In the genomic region with DNA sequence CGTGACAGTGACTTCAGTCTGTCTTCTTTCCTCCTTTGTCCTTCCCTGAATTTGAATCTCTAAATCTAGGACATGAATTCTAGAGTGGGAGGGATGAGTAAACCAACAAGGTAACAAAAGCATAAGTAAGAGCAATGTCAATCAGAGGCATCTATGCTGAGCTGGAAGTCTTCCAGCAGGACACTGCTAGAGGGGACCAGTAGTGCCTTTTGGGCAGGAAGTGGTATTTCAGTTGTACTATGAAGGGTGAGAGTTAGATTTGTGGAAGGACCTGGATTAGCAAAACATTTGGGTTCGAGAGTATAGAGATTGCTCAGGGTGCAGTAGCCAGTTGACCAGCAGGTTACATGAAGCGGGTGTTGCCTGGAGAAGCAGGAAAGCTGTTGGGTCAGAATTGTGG, we compare ENCODE assay signal across 17 cellular contexts. TPM values are rescaled to one million over a fixed set of nuclear protein-coding genes. Genes with fewer than 3 reads are reported as not detected.
DNase-seq lines count a peak whose midpoint lies in the region; ATAC-seq, FAIRE-seq and TF ChIP-seq lines count a peak whose summit lies in the region.
"Had no signal": no experiment of that assay in that cellular context is flagged by ENCODE, and none has a peak within 500 bp of the region (broad histone marks: within the 10 kb centered on the region; RNA-seq: fewer than 3 reads in every experiment).

No MANE protein-coding gene starts in this region.

- ATAC-seq in activated CD8-positive, alpha-beta T cell treated with anti-CD3 and anti-CD28 coated beads, Interleukin-2, amount 10 ng/mL, durations not matched to agents 7 days and 5 days: peak; percentile 53
- no peak for ATAC-seq in activated CD8-positive, alpha-beta T cell treated with anti-CD3 and anti-CD28 coated beads for 36 hours
- ATAC-seq in GM12878 (peak; percentile 73), GM18519 (IDR thresholded peaks at IDR 0.05; ENCODE audit: low FRiP score, unreplicated experiment) (no peak)
- no peak for ATAC-seq in activated T-cell treated with anti-CD3 and anti-CD28 coated beads, Interleukin-2, amount 50 U/mL, for 4 hours
- ATAC-seq: GM23338 had no signal

- H3K36me3 ChIP-seq in GM12878 (ENCODE audit: control insufficient read depth in 2 of 2, insufficient read depth in 2 of 2, low read length in 1 of 2): no peaks in the 10 kb centered on the region
- H3K36me3 ChIP-seq: BLaER1 had no signal

- CTCF ChIA-PET in activated CD8-positive, alpha-beta T cell treated with anti-CD3 and anti-CD28 coated beads, Interleukin-2, amount 10 ng/mL, durations not matched to agents 7 days and 5 days (lab: Charles Lee): interaction anchor here (0.6 to 1.7 kb wide), 3 partner anchors 7 to 118 kb away, joined by 3 to 5 read pairs (median 4); no protein-coding TSS in a partner anchor
- CTCF ChIA-PET in activated CD8-positive, alpha-beta T cell treated with anti-CD3 and anti-CD28 coated beads for 36 hours (lab: Charles Lee): interaction anchor here (1.3 kb wide), 2 partner anchors 33 to 43 kb away, joined by 3 to 5 read pairs; no protein-coding TSS in a partner anchor
- CTCF ChIA-PET in GM12878 (lab: Yijun Ruan, JAX): interaction anchor here (1.0 to 1.8 kb wide), 10 partner anchors 8 to 186 kb away, joined by 3 to 23 read pairs (median 4); partner anchors contain the start of gene MEI1

- H3K4me1 ChIP-seq in GM12878 (ENCODE audit: control insufficient read depth, insufficient read depth, low read length): peaks cover 7% of the 10 kb centered on the region

- POLR2A ChIA-PET in activated CD8-positive, alpha-beta T cell treated with anti-CD3 and anti-CD28 coated beads, Interleukin-2, amount 10 ng/mL, durations not matched to agents 7 days and 5 days (lab: Charles Lee): interaction anchor here (1.2 kb wide), 1 partner anchor 42 kb away, joined by 3 read pairs; no protein-coding TSS in a partner anchor
- POLR2A ChIA-PET in activated CD8-positive, alpha-beta T cell treated with anti-CD3 and anti-CD28 coated beads for 36 hours (lab: Charles Lee): no interaction called here
- POLR2A ChIA-PET in GM12878 (lab: Charles Lee): interaction anchor here (0.6 to 1.4 kb wide), 6 partner anchors 12 to 116 kb away, joined by 3 to 6 read pairs (median 3); partner anchors contain the start of gene CCDC134

- no peak overlapping the region for H3K4me3 Mint-ChIP-seq in activated CD8-positive, alpha-beta T cell treated with anti-CD3 and anti-CD28 coated beads, Interleukin-2, amount 10 ng/mL, durations not matched to agents 7 days and 5 days
- no peak overlapping the region for H3K4me3 Mint-ChIP-seq in activated CD8-positive, alpha-beta T cell treated with anti-CD3 and anti-CD28 coated beads for 36 hours
- H3K4me3 Mint-ChIP-seq in activated T-cell treated with anti-CD3 and anti-CD28 coated beads, Interleukin-2, amount 50 U/mL, for 4 hours: no peak overlapping the region
- H3K4me3 Mint-ChIP-seq: CD8-positive, alpha-beta memory T cell; GM23338 had no signal

- intact Hi-C loops in activated CD8-positive, alpha-beta T cell treated with anti-CD3 and anti-CD28 coated beads for 36 hours (cut with micrococcal nuclease): no loop called here
- intact Hi-C loops in GM12878 (cut with micrococcal nuclease; ENCODE audit: unreplicated experiment): no loop called here

- H3K9ac ChIP-seq in GM12878 (ENCODE audit: control insufficient read depth, insufficient read depth, low read length): no peak overlapping the region
- H3K9ac ChIP-seq: BLaER1 had no signal

- TF ChIP-seq POLR2A in GM12891 (IDR thresholded peaks at IDR 0.05; ENCODE audit: low read depth, low read length): no peak
- TF ChIP-seq POLR2A in GM12878 (IDR thresholded peaks at IDR 0.05; ENCODE audit: low read depth, low read length): no peak

- no peak for TF ChIP-seq EP300 in GM12878 (IDR thresholded peaks at IDR 0.05; ENCODE audit: borderline replicate concordance in 1 of 2, control insufficient read depth in 1 of 2, low read depth in 2 of 2, low read length in 2 of 2)

- in situ Hi-C loops in GM12878 (cut with MboI): no loop called here

- SMC1A ChIA-PET in GM12878 (lab: Charles Lee; ENCODE audit: uncharacterized antibody, unreplicated experiment): interaction anchor here (0.6 to 1.4 kb wide), 5 partner anchors 13 to 123 kb away, joined by 3 to 6 read pairs (median 4); no protein-coding TSS in a partner anchor

- H3K4me2 ChIP-seq in GM12878 (ENCODE audit: control insufficient read depth, insufficient read depth): peak overlapping the region; percentile 68
- H3K4me2 ChIP-seq: BLaER1, GM23338 had no signal

- TF ChIP-seq RAD21 in GM12878 (IDR thresholded peaks at IDR 0.05; ENCODE audit: insufficient read depth, low read depth, low read length): no peak

- FAIRE-seq in GM12891 (lab: Jason Lieb, UNC) (peak; percentile 92), GM12878 (lab: Jason Lieb, UNC) (peak; percentile 85)

- DNase-seq in activated CD8-positive, alpha-beta T cell treated with anti-CD3 and anti-CD28 coated beads, Interleukin-2, amount 10 ng/mL, durations not matched to agents 7 days and 5 days: peak; percentile 33
- DNase-seq in activated CD8-positive, alpha-beta T cell treated with anti-CD3 and anti-CD28 coated beads for 36 hours: no peak
- DNase-seq in GM12891 (ENCODE audit: insufficient read length, low spot score) (peak; percentile 39), GM12878 (ENCODE audit: low read depth, low spot score) (peak; percentile 30), NCI-H345 (lab: John Stamatoyannopoulos, UW) (no peak)
- DNase-seq in Jurkat, Clone E6-1 (ENCODE audit: low read depth, low spot score): peak; percentile 39
- no peak for DNase-seq in activated T-cell treated with anti-CD3 and anti-CD28 coated beads, Interleukin-2, amount 50 U/mL, for 4 hours
- DNase-seq: CD8-positive, alpha-beta memory T cell; DMS53; H7; IMR-90; KG1 had no signal

- WGBS in GM12878 (ENCODE audit: insufficient coverage, insufficient replicate concordance, low lambda C conversion rate, missing lambda C conversion rate): 54% methylated on average over 3 of the region's 3 CpGs

- TF ChIP-seq CTCF in activated CD8-positive, alpha-beta T cell treated with anti-CD3 and anti-CD28 coated beads for 36 hours (IDR thresholded peaks at IDR 0.05): no peak
- no peak for TF ChIP-seq CTCF in GM12878 (IDR thresholded peaks at IDR 0.05 in 2 of 3, conservative IDR thresholded peaks at IDR 0.05 in 1 of 3; ENCODE audit: control insufficient read depth in 2 of 3, extremely low read depth in 1 of 3, insufficient read depth in 1 of 3, low read depth in 3 of 3, low read length in 3 of 3)

- peak overlapping the region; percentile 26; the same call in 1 of the 2 replicates for H3K27ac ChIP-seq in GM12878 (ENCODE audit: control insufficient read depth, insufficient read depth)
- H3K27ac ChIP-seq: 22Rv1, BLaER1 had no signal

- no peaks in the 10 kb centered on the region for H4K20me1 ChIP-seq in GM12878 (ENCODE audit: control insufficient read depth, insufficient read depth)
- H4K20me1 ChIP-seq: BLaER1 had no signal

- RAD21 ChIA-PET in GM12878 (lab: Charles Lee; ENCODE audit: unreplicated experiment): interaction anchor here (1.5 kb wide), 1 partner anchor 43 kb away, joined by 7 read pairs; no protein-coding TSS in a partner anchor

- no peaks in the 10 kb centered on the region for H3K27me3 ChIP-seq in GM12878 (replicated peaks in 1 of 2; ENCODE audit: control insufficient read depth in 2 of 2, insufficient read depth in 2 of 2, low read length in 1 of 2)
- H3K27me3 ChIP-seq: BLaER1 had no signal

- no peak overlapping the region for H3K4me3 ChIP-seq in Jurkat, Clone E6-1 (ENCODE audit: low read length)
- no peak overlapping the region for H3K4me3 ChIP-seq in GM12878
- H3K4me3 ChIP-seq: BLaER1, GM23338 had no signal

- H2AFZ ChIP-seq in GM12878 (ENCODE audit: control insufficient read depth, low read depth, low read length): peak overlapping the region; percentile 73
- H2AFZ ChIP-seq: GM23338 had no signal

- H3K9me3 ChIP-seq in GM12878 (replicated peaks; ENCODE audit: control insufficient read depth, insufficient read depth, low read length): no peaks in the 10 kb centered on the region
- H3K9me3 ChIP-seq: BLaER1 had no signal

- H3K4me1 Mint-ChIP-seq in activated CD8-positive, alpha-beta T cell treated with anti-CD3 and anti-CD28 coated beads, Interleukin-2, amount 10 ng/mL, durations not matched to agents 7 days and 5 days (ENCODE audit: low read depth): peaks cover 9% of the 10 kb centered on the region
- peaks cover 4% of the 10 kb centered on the region for H3K4me1 Mint-ChIP-seq in activated CD8-positive, alpha-beta T cell treated with anti-CD3 and anti-CD28 coated beads for 36 hours (ENCODE audit: low read depth)
- H3K4me1 Mint-ChIP-seq in activated T-cell treated with anti-CD3 and anti-CD28 coated beads, Interleukin-2, amount 50 U/mL, for 4 hours (ENCODE audit: low read depth): peaks cover 4% of the 10 kb centered on the region

- H3K79me2 ChIP-seq in GM12878 (ENCODE audit: control insufficient read depth, insufficient read depth, low read length): no peaks in the 10 kb centered on the region

- no peaks in the 10 kb centered on the region for H3K9me3 Mint-ChIP-seq in activated CD8-positive, alpha-beta T cell treated with anti-CD3 and anti-CD28 coated beads, Interleukin-2, amount 10 ng/mL, durations not matched to agents 7 days and 5 days (ENCODE audit: insufficient read depth)
- H3K9me3 Mint-ChIP-seq in activated CD8-positive, alpha-beta T cell treated with anti-CD3 and anti-CD28 coated beads for 36 hours: no peaks in the 10 kb centered on the region
- H3K9me3 Mint-ChIP-seq in activated T-cell treated with anti-CD3 and anti-CD28 coated beads, Interleukin-2, amount 50 U/mL, for 4 hours: no peaks in the 10 kb centered on the region
- H3K9me3 Mint-ChIP-seq: CD8-positive, alpha-beta memory T cell; GM23338 had no signal

- no peak overlapping the region for H3K27ac Mint-ChIP-seq in activated CD8-positive, alpha-beta T cell treated with anti-CD3 and anti-CD28 coated beads, Interleukin-2, amount 10 ng/mL, durations not matched to agents 7 days and 5 days
- no peak overlapping the region for H3K27ac Mint-ChIP-seq in activated CD8-positive, alpha-beta T cell treated with anti-CD3 and anti-CD28 coated beads for 36 hours
- H3K27ac Mint-ChIP-seq: GM23338 had no signal

- no TSS peak for BruUV-seq in GM12878 (replicated peaks; lab: Mats Ljungman, UMichigan)

- peaks cover 15% of the 10 kb centered on the region for H3K27me3 Mint-ChIP-seq in activated CD8-positive, alpha-beta T cell treated with anti-CD3 and anti-CD28 coated beads, Interleukin-2, amount 10 ng/mL, durations not matched to agents 7 days and 5 days (ENCODE audit: low read depth)
- H3K27me3 Mint-ChIP-seq in activated CD8-positive, alpha-beta T cell treated with anti-CD3 and anti-CD28 coated beads for 36 hours: no peaks in the 10 kb centered on the region
- H3K27me3 Mint-ChIP-seq in activated T-cell treated with anti-CD3 and anti-CD28 coated beads, Interleukin-2, amount 50 U/mL, for 4 hours (ENCODE audit: low read depth): no peaks in the 10 kb centered on the region

- H3K36me3 Mint-ChIP-seq in activated CD8-positive, alpha-beta T cell treated with anti-CD3 and anti-CD28 coated beads, Interleukin-2, amount 10 ng/mL, durations not matched to agents 7 days and 5 days (ENCODE audit: low read depth): no peaks in the 10 kb centered on the region
- H3K36me3 Mint-ChIP-seq in activated CD8-positive, alpha-beta T cell treated with anti-CD3 and anti-CD28 coated beads for 36 hours (ENCODE audit: low read depth): no peaks in the 10 kb centered on the region
- no peaks in the 10 kb centered on the region for H3K36me3 Mint-ChIP-seq in activated T-cell treated with anti-CD3 and anti-CD28 coated beads, Interleukin-2, amount 50 U/mL, for 4 hours (ENCODE audit: insufficient read depth)
- H3K36me3 Mint-ChIP-seq: CD8-positive, alpha-beta memory T cell had no signal

RNA-seq across cellular contexts. Expression of gene MEI1, which starts 40.3 kb away (rescaled TPM):
- total RNA-seq in activated CD8-positive, alpha-beta T cell treated with anti-CD3 and anti-CD28 coated beads, Interleukin-2, amount 10 ng/mL, durations not matched to agents 7 days and 5 days: 10 to 100 TPM; 48.1 to 48.4 TPM
- total RNA-seq in activated CD8-positive, alpha-beta T cell treated with anti-CD3 and anti-CD28 coated beads for 36 hours: 10 to 100 TPM; 27.7 to 28.4 TPM
- polyA plus RNA-seq in GM12891 (2012; ENCODE audit: low read depth, missing spikeins): 26.0 TPM
- polyA plus RNA-seq in Jurkat, Clone E6-1 (2012; ENCODE audit: insufficient read depth, insufficient read length): 5.2 TPM
- total RNA-seq in GM12878 (2013; cell fraction: nucleolus; rRNA removed): 33.1 and 40.8 TPM in 2 replicates
- total RNA-seq in GM12878 (2014; rRNA removed) (33.4 and 42.2 TPM in 2 replicates), GM12878 (2014; rRNA removed; fragmentation: Illumina TruSeq; extraction: Trizol) (28.1 and 30.3 TPM in 2 replicates), GM12878 (2021) (31.0 and 33.1 TPM in 2 replicates)
- 49.4 TPM for polyA plus RNA-seq in GM12878 (2011; ENCODE audit: low read depth)
- polyA plus RNA-seq in GM12878 (2011; rRNA removed) (30.6 and 33.9 TPM in 2 replicates), GM12878 (2014; fragmentation: Illumina TruSeq; extraction: Trizol) (19.2 and 27.9 TPM in 2 replicates), GM12878 (2014; fragmentation: Nextera tagmentation; extraction: Ambion mirVana) (10 to 100 TPM; 32.3 to 37.7 TPM), GM12878 (2014; rRNA removed) (44.8 and 47.3 TPM in 2 replicates), GM12878 (2016; fragmentation: Nextera tagmentation; extraction: Ambion mirVana) (10 to 100 TPM; 48.8 to 48.9 TPM)
- polyA plus RNA-seq in GM12878 (2011; cell fraction: cytosol; rRNA removed): 47.3 and 55.1 TPM in 2 replicates
- 44.9 and 61.2 TPM in 2 replicates for polyA plus RNA-seq in GM12878 (2011; cell fraction: nucleus; rRNA removed)
- polyA plus RNA-seq in GM12878 (2012): 45.8 and 48.1 TPM in 2 replicates
- 25.2 and 39.6 TPM in 2 replicates for polyA minus RNA-seq in GM12878 (2011; rRNA and poly(A)+ RNA removed)
- polyA minus RNA-seq in GM12878 (2011; cell fraction: cytosol; rRNA and poly(A)+ RNA removed): 7.6 and 14.7 TPM in 2 replicates
- 21.6 and 23.9 TPM in 2 replicates for polyA minus RNA-seq in GM12878 (2011; cell fraction: nucleus; rRNA and poly(A)+ RNA removed)
- total RNA-seq in activated T-cell treated with anti-CD3 and anti-CD28 coated beads, Interleukin-2, amount 50 U/mL, for 4 hours: 10 to 100 TPM; 13.4 to 21.6 (median 17.1) TPM
- total RNA-seq: G401, H7 had no signal

RNA-seq across cellular contexts. Expression of gene SNU13, which starts 50.9 kb away (rescaled TPM):
- 100 to 1,000 TPM; 185 to 200 TPM for total RNA-seq in activated CD8-positive, alpha-beta T cell treated with anti-CD3 and anti-CD28 coated beads, Interleukin-2, amount 10 ng/mL, durations not matched to agents 7 days and 5 days
- total RNA-seq in activated CD8-positive, alpha-beta T cell treated with anti-CD3 and anti-CD28 coated beads for 36 hours: 100 to 1,000 TPM; 275 to 299 TPM
- polyA plus RNA-seq in GM12891 (2012; ENCODE audit: low read depth, missing spikeins): 156 TPM
- polyA plus RNA-seq in Jurkat, Clone E6-1 (2012; ENCODE audit: insufficient read depth, insufficient read length): 344 TPM
- total RNA-seq in GM12878 (2013; cell fraction: nucleolus; rRNA removed): 43.0 and 51.7 TPM in 2 replicates
- total RNA-seq in GM12878 (2014; rRNA removed) (196 and 204 TPM in 2 replicates), GM12878 (2014; rRNA removed; fragmentation: Illumina TruSeq; extraction: Trizol) (153 and 157 TPM in 2 replicates), GM12878 (2021) (232 and 236 TPM in 2 replicates)
- 192 TPM for polyA plus RNA-seq in GM12878 (2011; ENCODE audit: low read depth)
- polyA plus RNA-seq in GM12878 (2011; rRNA removed) (158 and 265 TPM in 2 replicates), GM12878 (2014; fragmentation: Illumina TruSeq; extraction: Trizol) (123 and 211 TPM in 2 replicates), GM12878 (2014; fragmentation: Nextera tagmentation; extraction: Ambion mirVana) (100 to 1,000 TPM; 611 to 870 TPM), GM12878 (2014; rRNA removed) (246 and 249 TPM in 2 replicates), GM12878 (2016; fragmentation: Nextera tagmentation; extraction: Ambion mirVana) (100 to 1,000 TPM; 457 to 472 TPM)
- 270 and 433 TPM in 2 replicates for polyA plus RNA-seq in GM12878 (2011; cell fraction: cytosol; rRNA removed)
- 170 and 206 TPM in 2 replicates for polyA plus RNA-seq in GM12878 (2011; cell fraction: nucleus; rRNA removed)
- polyA plus RNA-seq in GM12878 (2012): 142 and 149 TPM in 2 replicates
- polyA minus RNA-seq in GM12878 (2011; rRNA and poly(A)+ RNA removed): 105 and 142 TPM in 2 replicates
- polyA minus RNA-seq in GM12878 (2011; cell fraction: cytosol; rRNA and poly(A)+ RNA removed): 37.7 and 51.7 TPM in 2 replicates
- 27.7 and 41.9 TPM in 2 replicates for polyA minus RNA-seq in GM12878 (2011; cell fraction: nucleus; rRNA and poly(A)+ RNA removed)
- 100 to 1,000 TPM; 372 to 430 (median 428) TPM for total RNA-seq in activated T-cell treated with anti-CD3 and anti-CD28 coated beads, Interleukin-2, amount 50 U/mL, for 4 hours

Comparison
In these comparisons a context has a peak if more than half of its experiments do, and no peak if none do; other contexts are left out.
1. ATAC-seq: peak in activated CD8-positive, alpha-beta T cell treated with anti-CD3 and anti-CD28 coated beads, Interleukin-2, amount 10 ng/mL, durations not matched to agents 7 days and 5 days (single experiment) and GM12878 (single experiment); none in activated CD8-positive, alpha-beta T cell treated with anti-CD3 and anti-CD28 coated beads for 36 hours (single experiment), activated T-cell treated with anti-CD3 and anti-CD28 coated beads, Interleukin-2, amount 50 U/mL, for 4 hours (0 of 2) and GM18519 (single experiment).
2. DNase-seq: peak in activated CD8-positive, alpha-beta T cell treated with anti-CD3 and anti-CD28 coated beads, Interleukin-2, amount 10 ng/mL, durations not matched to agents 7 days and 5 days (single experiment), GM12891 (single experiment), Jurkat, Clone E6-1 (single experiment) and GM12878 (single experiment); none in activated CD8-positive, alpha-beta T cell treated with anti-CD3 and anti-CD28 coated beads for 36 hours (single experiment), activated T-cell treated with anti-CD3 and anti-CD28 coated beads, Interleukin-2, amount 50 U/mL, for 4 hours (single experiment) and NCI-H345 (single experiment).